ENCODE assay signal across 14 cellular contexts in genomic region chr16:11112723-11113348, GRCh38.
DNase-seq lines count a peak whose midpoint lies in the region; ATAC-seq, FAIRE-seq and TF ChIP-seq lines count a peak whose summit lies in the region.
"Had no signal": no experiment of that assay in that cellular context is flagged by ENCODE, and none has a peak within 500 bp of the region (broad histone marks: within the 10 kb centered on the region; RNA-seq: fewer than 3 reads in every experiment).

No MANE protein-coding gene starts in this region.

- H3K36me3 Mint-ChIP-seq in T-cell = peaks cover 12% of the 10 kb centered on the region

- TF ChIP-seq CTCF in epithelial cell of esophagus (IDR thresholded peaks at IDR 0.05; ENCODE audit: insufficient read depth, low read depth, low read length, missing control alignments) = no peak

- peak; percentile 48 for FAIRE-seq in GM18507 (lab: Jason Lieb, UNC)
- FAIRE-seq: RCC 7860 had no signal

- CTCF ChIA-PET in T-cell (lab: Charles Lee) = no interaction called here

- H3K9me3 Mint-ChIP-seq in T-cell = peaks cover 0 to 5% (median 0%) of the 10 kb centered on the region in 3 donors

- peaks cover 31 to 37% (median 36%) of the 10 kb centered on the region in 3 donors for H3K4me1 Mint-ChIP-seq in T-cell

- ATAC-seq in T-cell (replicated peaks in 1 of 4) = no peak
- no peak for ATAC-seq in HG03196 (IDR thresholded peaks at IDR 0.05; ENCODE audit: unreplicated experiment)

- POLR2A ChIA-PET in T-cell (lab: Charles Lee) = interaction anchor here in 1 of 2 donors (0.6 kb wide), 1 partner anchor 11 kb away, joined by 3 read pairs; no protein-coding TSS in a partner anchor

- DNase-seq in COR-L47 (lab: John Stamatoyannopoulos, UW) (peak; percentile 42), GM18507 (ENCODE audit: extremely low spot score, insufficient read length, low read depth) (no peak), NCI-H526 (lab: John Stamatoyannopoulos, UW) (peak; percentile 30 to 81), epithelial cell of esophagus (ENCODE audit: low read depth) (peak; percentile 72), T-cell (no peak), NCI-H2227 (lab: John Stamatoyannopoulos, UW; ENCODE audit: unreplicated experiment) (no peak)
- DNase-seq: activated naive CD4-positive, alpha-beta T cell treated with anti-CD3 and anti-CD28 coated beads, Interleukin-2, amount 10 ng/mL, durations not matched to agents 7 days and 5 days; Calu3; cerebellar nuclear complex; H7; NCI-H2081 treated with DMSO at 0.1 percent for 48 hours; stimulated activated CD4-positive, alpha-beta T cell treated with anti-CD3 and anti-CD28 coated beads, Interleukin-4, amount 100 ng/mL, for 24 hours had no signal

- no peaks in the 10 kb centered on the region for H3K27me3 Mint-ChIP-seq in T-cell
- H3K27me3 Mint-ChIP-seq: activated naive CD4-positive, alpha-beta T cell treated with anti-CD3 and anti-CD28 coated beads, Interleukin-2, amount 10 ng/mL, durations not matched to agents 7 days and 5 days had no signal

- no peak overlapping the region for H3K4me3 Mint-ChIP-seq in T-cell
- H3K4me3 Mint-ChIP-seq: activated naive CD4-positive, alpha-beta T cell treated with anti-CD3 and anti-CD28 coated beads, Interleukin-2, amount 10 ng/mL, durations not matched to agents 7 days and 5 days had no signal

- no peak overlapping the region for H3K4me3 ChIP-seq in epithelial cell of esophagus (ENCODE audit: low read length)

- H3K27ac Mint-ChIP-seq in T-cell = no peak overlapping the region
- H3K27ac Mint-ChIP-seq: activated naive CD4-positive, alpha-beta T cell treated with anti-CD3 and anti-CD28 coated beads, Interleukin-2, amount 10 ng/mL, durations not matched to agents 7 days and 5 days had no signal

Comparison
In these comparisons a context has a peak if more than half of its experiments do, and no peak if none do; other contexts are left out.
1. DNase-seq: peak in COR-L47 (single experiment), NCI-H526 (2 of 2) and epithelial cell of esophagus (single experiment); none in GM18507 (single experiment), T-cell (0 of 34) and NCI-H2227 (single experiment).